Comparison of ENCODE assay signal across 26 cellular contexts in genomic region chr3:7439101-7439500, GRCh38.
A peak's percentile ranks its signal among the peaks of the same experiment; 100 is the strongest.
DNase-seq lines count a peak whose midpoint lies in the region; ATAC-seq, FAIRE-seq and TF ChIP-seq lines count a peak whose summit lies in the region.
"Had no signal": no experiment of that assay in that cellular context is flagged by ENCODE, and none has a peak within 500 bp of the region (broad histone marks: within the 10 kb centered on the region; RNA-seq: fewer than 3 reads in every experiment).

No MANE protein-coding gene starts in this region.

- no peak overlapping the region for H3K14ac ChIP-seq in trophoblast cell (ENCODE audit: low read length)

- H3K4me3 ChIP-seq in HepG2 (replicated peaks in 1 of 3; ENCODE audit: insufficient read depth in 1 of 3, low read depth in 2 of 3, low read length in 3 of 3) (no peak overlapping the region), right lobe of liver (no peak overlapping the region), mesendoderm (ENCODE audit: low read length) (no peak overlapping the region), trophoblast cell (ENCODE audit: low read depth, low read length) (no peak overlapping the region), osteoblast (ENCODE audit: insufficient read depth, low read length) (no peak overlapping the region)
- H3K4me3 ChIP-seq: BLaER1, GM12878 had no signal

- in situ Hi-C loops in HepG2 (cut with HindIII; ENCODE audit: extremely low pct_ligation_motif_present, low pct_unique_long_range_greater_than_20kb) = no loop called here

- H3K79me2 ChIP-seq in HepG2 (ENCODE audit: insufficient read depth, low read length) (no peaks in the 10 kb centered on the region), mesendoderm (ENCODE audit: control insufficient read depth, insufficient read depth, low read length) (no peaks in the 10 kb centered on the region), trophoblast cell (ENCODE audit: control insufficient read depth, insufficient read depth, low read length, poor library complexity) (no peaks in the 10 kb centered on the region), osteoblast (ENCODE audit: insufficient read depth, low read length) (no peaks in the 10 kb centered on the region)

- DNase-seq in HepG2 (ENCODE audit: low spot score) (no peak), right lobe of liver (no peak), iPS-NIHi7 (ENCODE audit: extremely low spot score) (peak; percentile 14), mesendoderm (peak; percentile 75), trophoblast cell (no peak), osteoblast (ENCODE audit: insufficient read length, low spot score, missing footprints) (no peak), middle frontal gyrus (ENCODE audit: extremely low spot score, low spot score) (no peak)
- DNase-seq in activated naive CD4-positive, alpha-beta T cell treated with Interleukin-2 at 50 U/mL for 16 hours = no peak
- DNase-seq: ACHN; BE2C; C1 segment of cervical spinal cord; CD4-positive, alpha-beta memory T cell; CD8-positive, alpha-beta memory T cell; COR-L47; DMS 273 treated with DMSO at 0.1 percent for 48 hours; DMS153; DMS53; DMS79; DND-41; EL; GDM1 had no signal

- H4K8ac ChIP-seq in mesendoderm (ENCODE audit: low read depth, low read length) = no peak overlapping the region
- H4K8ac ChIP-seq in trophoblast cell (ENCODE audit: low read depth, low read length) = no peak overlapping the region

- H3K9me3 ChIP-seq in HepG2 (ENCODE audit: low read length) (peaks cover 82% of the 10 kb centered on the region), right lobe of liver (no peaks in the 10 kb centered on the region), trophoblast cell (ENCODE audit: insufficient read depth, low read depth, low read length) (no peaks in the 10 kb centered on the region), osteoblast (ENCODE audit: low read depth, low read length) (no peaks in the 10 kb centered on the region)
- H3K9me3 ChIP-seq: BE2C, BLaER1 had no signal

- H4K20me1 ChIP-seq in HepG2 (ENCODE audit: insufficient read depth, low read length) (no peaks in the 10 kb centered on the region), osteoblast (ENCODE audit: insufficient read depth, low read length) (no peaks in the 10 kb centered on the region)
- H4K20me1 ChIP-seq: BLaER1 had no signal

- H3K18ac ChIP-seq in mesendoderm (ENCODE audit: low read length) (no peak overlapping the region), trophoblast cell (ENCODE audit: low read length) (no peak overlapping the region)

- H2AK5ac ChIP-seq in mesendoderm (ENCODE audit: low read length) = no peak overlapping the region
- no peak overlapping the region for H2AK5ac ChIP-seq in trophoblast cell (ENCODE audit: low read length)

- BruUV-seq in HepG2 (replicated peaks; lab: Mats Ljungman, UMichigan) = no TSS peak

- H3K27ac ChIP-seq in HepG2 (ENCODE audit: extremely low read length, insufficient read depth, low read length) (no peak overlapping the region), right lobe of liver (no peak overlapping the region), mesendoderm (ENCODE audit: low read depth, low read length) (no peak overlapping the region), trophoblast cell (ENCODE audit: low read depth, low read length) (no peak overlapping the region), osteoblast (ENCODE audit: low read depth, low read length) (no peak overlapping the region)
- H3K27ac ChIP-seq: 22Rv1, BLaER1 had no signal

- no peak overlapping the region for H4K5ac ChIP-seq in mesendoderm (ENCODE audit: low read length)

- CTCF ChIA-PET in HepG2 (lab: Yijun Ruan, JAX; ENCODE audit: low intra/inter-chr PET ratio, low total read pairs) = no interaction called here

- H2AFZ ChIP-seq in HepG2 (ENCODE audit: low read length) = no peak overlapping the region
- H2AFZ ChIP-seq in trophoblast cell (ENCODE audit: insufficient read depth, low read length, poor library complexity) = no peak overlapping the region
- H2AFZ ChIP-seq in osteoblast (ENCODE audit: low read length) = no peak overlapping the region

- no peak for TF ChIP-seq CTCF in HepG2 (CRISPR knock-in tag; IDR thresholded peaks at IDR 0.05)
- TF ChIP-seq CTCF in right lobe of liver (IDR thresholded peaks at IDR 0.05) = no peak
- no peak for TF ChIP-seq CTCF in osteoblast (IDR thresholded peaks at IDR 0.05; ENCODE audit: extremely low read depth, low read depth, low read length)

- H3K36me3 ChIP-seq in HepG2 (replicated peaks in 1 of 2; ENCODE audit: control insufficient read depth in 1 of 2, insufficient read depth in 2 of 2, low read length in 2 of 2) = no peaks in the 10 kb centered on the region
- no peaks in the 10 kb centered on the region for H3K36me3 ChIP-seq in right lobe of liver
- H3K36me3 ChIP-seq in mesendoderm (ENCODE audit: control insufficient read depth, insufficient read depth, low read length) = no peaks in the 10 kb centered on the region
- H3K36me3 ChIP-seq in trophoblast cell (ENCODE audit: control insufficient read depth in 1 of 2, insufficient read depth in 2 of 2, low read length in 2 of 2) = no peaks in the 10 kb centered on the region
- no peaks in the 10 kb centered on the region for H3K36me3 ChIP-seq in osteoblast (ENCODE audit: insufficient read depth, low read length)
- H3K36me3 ChIP-seq: BE2C, BLaER1 had no signal

- no peak overlapping the region for H2BK12ac ChIP-seq in trophoblast cell (ENCODE audit: low read length)

- intact Hi-C loops in HepG2 (cut with micrococcal nuclease; ENCODE audit: unreplicated experiment) = no loop called here
- intact Hi-C loops in right lobe of liver (cut with DNase I) = no loop called here

- FAIRE-seq in HepG2 (lab: Jason Lieb, UNC) = no peak
- FAIRE-seq: GM12878, GM12892, GM18507 had no signal

- WGBS in HepG2 (ENCODE audit: low lambda C conversion rate) = 0% methylated on average over 3 of the region's 3 CpGs
- WGBS in right lobe of liver (ENCODE audit: insufficient coverage, low coverage, low lambda C conversion rate, missing lambda C conversion rate) = 40% methylated on average over 3 of the region's 3 CpGs
- no CpG with 5 or more reads among the region's 3 CpGs for WGBS in mesendoderm (ENCODE audit: extremely low coverage, insufficient coverage, low lambda C conversion rate)
- no CpG with 5 or more reads among the region's 3 CpGs for WGBS in trophoblast cell (ENCODE audit: extremely low coverage, insufficient coverage, insufficient read length)

- H4K12ac ChIP-seq in trophoblast cell (ENCODE audit: low read depth, low read length) = no peak overlapping the region

- H3K4me1 ChIP-seq in HepG2 (ENCODE audit: insufficient read depth, low read length) (no peaks in the 10 kb centered on the region), right lobe of liver (no peaks in the 10 kb centered on the region), mesendoderm (ENCODE audit: control insufficient read depth, low read depth, low read length) (no peaks in the 10 kb centered on the region), trophoblast cell (ENCODE audit: control insufficient read depth in 1 of 2, insufficient read depth in 2 of 2, low read length in 2 of 2) (peaks cover 0 to 1% of the 10 kb centered on the region in 2 experiments), osteoblast (ENCODE audit: insufficient read depth, low read length) (no peaks in the 10 kb centered on the region)
- H3K4me1 ChIP-seq: BE2C, BLaER1 had no signal

- H3K56ac ChIP-seq in mesendoderm (ENCODE audit: low read length) = no peak overlapping the region

- H3K79me1 ChIP-seq in mesendoderm (ENCODE audit: low read length) (no peaks in the 10 kb centered on the region), trophoblast cell (ENCODE audit: low read length) (no peaks in the 10 kb centered on the region)

- POLR2A ChIA-PET in HepG2 (lab: Yijun Ruan, JAX) = no interaction called here

- TF ChIP-seq POLR2A in HepG2 (IDR thresholded peaks at IDR 0.05; ENCODE audit: insufficient read depth in 1 of 2, low read depth in 2 of 2, low read length in 2 of 2) (no peak), right lobe of liver (IDR thresholded peaks at IDR 0.05) (no peak)

- no peak overlapping the region for H3K4ac ChIP-seq in mesendoderm (ENCODE audit: low read depth, low read length)
- H3K4ac ChIP-seq in trophoblast cell (ENCODE audit: low read depth, low read length) = no peak overlapping the region

- no peak overlapping the region for H2BK120ac ChIP-seq in mesendoderm (ENCODE audit: low read depth, low read length)
- H2BK120ac ChIP-seq in trophoblast cell (ENCODE audit: insufficient read depth, low read length, poor library complexity) = no peak overlapping the region

- TF ChIP-seq EP300 in HepG2 (IDR thresholded peaks at IDR 0.05; ENCODE audit: low read depth in 2 of 2, low read length in 2 of 2) (no peak), HepG2 (CRISPR knock-in tag; IDR thresholded peaks at IDR 0.05; ENCODE audit: borderline replicate concordance) (no peak)

- no peak overlapping the region for H3K9ac ChIP-seq in HepG2 (ENCODE audit: insufficient read depth, low read depth, low read length)
- H3K9ac ChIP-seq in mesendoderm (ENCODE audit: low read length) = no peak overlapping the region
- peak overlapping the region; percentile 5 for H3K9ac ChIP-seq in trophoblast cell (ENCODE audit: low read length)
- H3K9ac ChIP-seq: BLaER1 had no signal

- no peak overlapping the region for H3K23ac ChIP-seq in mesendoderm (ENCODE audit: low read length)
- no peak overlapping the region for H3K23ac ChIP-seq in trophoblast cell (ENCODE audit: low read length)

- ATAC-seq in HepG2 (no peak), right lobe of liver (no peak)
- ATAC-seq: GM12878 had no signal

- H2BK15ac ChIP-seq in mesendoderm (replicated peaks; ENCODE audit: low read depth) = no peak overlapping the region

- H3K27me3 ChIP-seq in HepG2 (ENCODE audit: control insufficient read depth in 1 of 2, insufficient read depth in 2 of 2, low read length in 2 of 2) (no peaks in the 10 kb centered on the region), right lobe of liver (no peaks in the 10 kb centered on the region), mesendoderm (ENCODE audit: insufficient read depth, low read length, poor library complexity) (no peaks in the 10 kb centered on the region), trophoblast cell (ENCODE audit: insufficient read depth, low read length) (no peaks in the 10 kb centered on the region), osteoblast (ENCODE audit: insufficient read depth, low read length) (no peaks in the 10 kb centered on the region)
- H3K27me3 ChIP-seq: BE2C, BLaER1 had no signal

- H3K4me2 ChIP-seq in HepG2 (ENCODE audit: low read depth, low read length) = no peak overlapping the region
- H3K4me2 ChIP-seq in mesendoderm (ENCODE audit: low read length) = no peak overlapping the region
- no peak overlapping the region for H3K4me2 ChIP-seq in trophoblast cell (ENCODE audit: low read length)
- H3K4me2 ChIP-seq in osteoblast (ENCODE audit: insufficient read depth, low read length) = no peak overlapping the region
- H3K4me2 ChIP-seq: BLaER1 had no signal

- no peak overlapping the region for H2BK5ac ChIP-seq in mesendoderm (ENCODE audit: low read length)
- no peak overlapping the region for H2BK5ac ChIP-seq in trophoblast cell (ENCODE audit: low read depth, low read length, poor library complexity)

- no peak overlapping the region for H4K91ac ChIP-seq in trophoblast cell (ENCODE audit: low read depth, low read length)

- no peak for TF ChIP-seq RAD21 in HepG2 (CRISPR knock-in tag; IDR thresholded peaks at IDR 0.05)

TF ChIP-seq in HepG2, 621 proteins besides CTCF, POLR2A, EP300 and RAD21 (continues in another document):
- TF ChIP-seq NFYB (CRISPR knock-in tag; IDR thresholded peaks at IDR 0.05) (no peak), ZNF776 (CRISPR knock-in tag; IDR thresholded peaks at IDR 0.05) (no peak), NAIF1 (CRISPR knock-in tag; IDR thresholded peaks at IDR 0.05; ENCODE audit: borderline replicate concordance) (no peak)

Comparison
In these comparisons a context has a peak if more than half of its experiments do, and no peak if none do; other contexts are left out.
1. DNase-seq: peak in iPS-NIHi7 (single experiment) and mesendoderm (single experiment); none in HepG2 (single experiment), right lobe of liver (0 of 3), trophoblast cell (0 of 2), osteoblast (single experiment), middle frontal gyrus (single experiment) and activated naive CD4-positive, alpha-beta T cell treated with Interleukin-2 at 50 U/mL for 16 hours (single experiment).